Comparison of ENCODE assay signal across 1 cellular context in the genomic region with DNA sequence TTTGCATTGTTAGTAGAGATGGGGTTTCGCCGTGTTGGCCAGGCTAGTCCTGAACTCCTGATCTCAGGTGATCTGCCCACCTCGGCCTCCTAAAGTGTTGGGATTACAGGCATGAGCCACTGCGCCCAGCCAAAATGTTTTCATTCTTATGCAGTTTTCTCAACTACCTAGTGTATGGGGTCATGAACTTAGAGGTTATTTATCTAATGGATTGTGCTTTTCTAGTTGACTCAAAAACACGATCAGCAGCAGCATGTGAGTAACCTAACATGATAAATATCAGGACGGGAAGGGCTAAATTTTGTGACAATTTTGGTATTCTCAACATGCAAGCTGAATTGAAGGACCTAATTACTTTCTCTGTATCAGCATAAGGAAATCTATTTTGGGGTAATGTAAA.
TF ChIP-seq lines count a peak whose summit lies in the region.

No MANE protein-coding gene starts in this region.

TF ChIP-seq in K562, 482 proteins besides CTCF, POLR2A, EP300 and RAD21:
- no peak for TF ChIP-seq SMC3 (conservative IDR thresholded peaks at IDR 0.05; ENCODE audit: insufficient read depth, low read depth, low read length)
- TF ChIP-seq ZNF347 (CRISPR knock-in tag; IDR thresholded peaks at IDR 0.05; ENCODE audit: low read depth): no peak
- TF ChIP-seq HIVEP1 (CRISPR knock-in tag; IDR thresholded peaks at IDR 0.05): no peak
- no peak for TF ChIP-seq POLR2G (IDR thresholded peaks at IDR 0.05; ENCODE audit: low read depth, low read length)
- no peak for TF ChIP-seq CBFB (CRISPR knock-in tag; IDR thresholded peaks at IDR 0.05)
- TF ChIP-seq, protein P1, sequence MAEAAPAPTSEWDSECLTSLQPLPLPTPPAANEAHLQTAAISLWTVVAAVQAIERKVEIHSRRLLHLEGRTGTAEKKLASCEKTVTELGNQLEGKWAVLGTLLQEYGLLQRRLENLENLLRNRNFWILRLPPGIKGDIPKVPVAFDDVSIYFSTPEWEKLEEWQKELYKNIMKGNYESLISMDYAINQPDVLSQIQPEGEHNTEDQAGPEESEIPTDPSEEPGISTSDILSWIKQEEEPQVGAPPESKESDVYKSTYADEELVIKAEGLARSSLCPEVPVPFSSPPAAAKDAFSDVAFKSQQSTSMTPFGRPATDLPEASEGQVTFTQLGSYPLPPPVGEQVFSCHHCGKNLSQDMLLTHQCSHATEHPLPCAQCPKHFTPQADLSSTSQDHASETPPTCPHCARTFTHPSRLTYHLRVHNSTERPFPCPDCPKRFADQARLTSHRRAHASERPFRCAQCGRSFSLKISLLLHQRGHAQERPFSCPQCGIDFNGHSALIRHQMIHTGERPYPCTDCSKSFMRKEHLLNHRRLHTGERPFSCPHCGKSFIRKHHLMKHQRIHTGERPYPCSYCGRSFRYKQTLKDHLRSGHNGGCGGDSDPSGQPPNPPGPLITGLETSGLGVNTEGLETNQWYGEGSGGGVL (CRISPR knock-in tag; IDR thresholded peaks at IDR 0.05): no peak
- no peak for TF ChIP-seq RHOXF2B (CRISPR knock-in tag; conservative IDR thresholded peaks at IDR 0.05)
- no peak for TF ChIP-seq PRPF4 (IDR thresholded peaks at IDR 0.05; ENCODE audit: insufficient read depth, low read depth, low read length, poor library complexity, severe bottlenecking)
- TF ChIP-seq VEZF1 (CRISPR knock-in tag; IDR thresholded peaks at IDR 0.05): no peak
- no peak for TF ChIP-seq KAT8 (IDR thresholded peaks at IDR 0.05; ENCODE audit: low read depth)
- TF ChIP-seq, protein P2, sequence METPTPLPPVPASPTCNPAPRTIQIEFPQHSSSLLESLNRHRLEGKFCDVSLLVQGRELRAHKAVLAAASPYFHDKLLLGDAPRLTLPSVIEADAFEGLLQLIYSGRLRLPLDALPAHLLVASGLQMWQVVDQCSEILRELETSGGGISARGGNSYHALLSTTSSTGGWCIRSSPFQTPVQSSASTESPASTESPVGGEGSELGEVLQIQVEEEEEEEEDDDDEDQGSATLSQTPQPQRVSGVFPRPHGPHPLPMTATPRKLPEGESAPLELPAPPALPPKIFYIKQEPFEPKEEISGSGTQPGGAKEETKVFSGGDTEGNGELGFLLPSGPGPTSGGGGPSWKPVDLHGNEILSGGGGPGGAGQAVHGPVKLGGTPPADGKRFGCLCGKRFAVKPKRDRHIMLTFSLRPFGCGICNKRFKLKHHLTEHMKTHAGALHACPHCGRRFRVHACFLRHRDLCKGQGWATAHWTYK (CRISPR knock-in tag; IDR thresholded peaks at IDR 0.05): no peak
- TF ChIP-seq PYGO2 (tag; IDR thresholded peaks at IDR 0.05): no peak
- TF ChIP-seq CTBP1 (IDR thresholded peaks at IDR 0.05; ENCODE audit: borderline replicate concordance): no peak
- TF ChIP-seq MTF1 (CRISPR knock-in tag; IDR thresholded peaks at IDR 0.05; ENCODE audit: borderline replicate concordance): no peak
TF ChIP-seq in K562: peak in this region for 0.
